In the genomic region with DNA sequence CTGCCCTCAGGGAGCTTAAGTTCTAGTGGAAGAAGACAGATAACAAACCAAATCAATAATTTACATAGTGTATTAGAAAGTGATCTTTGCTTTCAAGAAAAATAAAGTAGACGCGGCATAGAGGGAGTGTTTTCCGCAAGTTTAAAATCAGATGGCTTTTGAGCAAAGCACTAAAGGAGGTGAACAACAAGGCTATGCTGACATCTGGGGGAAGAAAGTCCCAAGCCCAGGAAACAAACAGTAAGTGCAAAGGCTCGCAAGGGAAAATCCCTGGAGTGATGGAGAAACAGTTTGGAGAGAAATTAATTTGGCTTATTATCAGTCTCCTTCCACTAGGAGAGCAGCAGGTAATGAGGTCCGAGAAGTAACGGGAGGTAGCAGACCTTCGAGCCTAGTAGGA, we compare ENCODE assay signal across 2 cellular contexts.
TF ChIP-seq lines count a peak whose summit lies in the region.

No MANE protein-coding gene starts in this region.

TF ChIP-seq in SK-N-SH, 30 proteins besides CTCF, POLR2A, EP300 and RAD21 (continued from another document):
- TF ChIP-seq, protein P1, sequence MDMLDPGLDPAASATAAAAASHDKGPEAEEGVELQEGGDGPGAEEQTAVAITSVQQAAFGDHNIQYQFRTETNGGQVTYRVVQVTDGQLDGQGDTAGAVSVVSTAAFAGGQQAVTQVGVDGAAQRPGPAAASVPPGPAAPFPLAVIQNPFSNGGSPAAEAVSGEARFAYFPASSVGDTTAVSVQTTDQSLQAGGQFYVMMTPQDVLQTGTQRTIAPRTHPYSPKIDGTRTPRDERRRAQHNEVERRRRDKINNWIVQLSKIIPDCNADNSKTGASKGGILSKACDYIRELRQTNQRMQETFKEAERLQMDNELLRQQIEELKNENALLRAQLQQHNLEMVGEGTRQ (IDR thresholded peaks at IDR 0.05; ENCODE audit: borderline replicate concordance, low read depth, low read length): no peak
- TF ChIP-seq GATA2 (CRISPR knock-in tag; IDR thresholded peaks at IDR 0.05) (no peak), MEF2A (IDR thresholded peaks at IDR 0.05; ENCODE audit: borderline replicate concordance, low read depth) (no peak)

TF ChIP-seq in SK-N-SH treated with all-trans-retinoic acid at 6 μM for 48 hours, 23 proteins besides CTCF, POLR2A, EP300 and RAD21 (continued from another document):
- TF ChIP-seq, protein P2, sequence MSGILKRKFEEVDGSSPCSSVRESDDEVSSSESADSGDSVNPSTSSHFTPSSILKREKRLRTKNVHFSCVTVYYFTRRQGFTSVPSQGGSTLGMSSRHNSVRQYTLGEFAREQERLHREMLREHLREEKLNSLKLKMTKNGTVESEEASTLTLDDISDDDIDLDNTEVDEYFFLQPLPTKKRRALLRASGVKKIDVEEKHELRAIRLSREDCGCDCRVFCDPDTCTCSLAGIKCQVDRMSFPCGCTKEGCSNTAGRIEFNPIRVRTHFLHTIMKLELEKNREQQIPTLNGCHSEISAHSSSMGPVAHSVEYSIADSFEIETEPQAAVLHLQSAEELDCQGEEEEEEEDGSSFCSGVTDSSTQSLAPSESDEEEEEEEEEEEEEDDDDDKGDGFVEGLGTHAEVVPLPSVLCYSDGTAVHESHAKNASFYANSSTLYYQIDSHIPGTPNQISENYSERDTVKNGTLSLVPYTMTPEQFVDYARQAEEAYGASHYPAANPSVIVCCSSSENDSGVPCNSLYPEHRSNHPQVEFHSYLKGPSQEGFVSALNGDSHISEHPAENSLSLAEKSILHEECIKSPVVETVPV (CRISPR knock-in tag; IDR thresholded peaks at IDR 0.05): no peak
- TF ChIP-seq BACH2 (CRISPR knock-in tag; IDR thresholded peaks at IDR 0.05; ENCODE audit: borderline replicate concordance): no peak
- TF ChIP-seq, protein P3, sequence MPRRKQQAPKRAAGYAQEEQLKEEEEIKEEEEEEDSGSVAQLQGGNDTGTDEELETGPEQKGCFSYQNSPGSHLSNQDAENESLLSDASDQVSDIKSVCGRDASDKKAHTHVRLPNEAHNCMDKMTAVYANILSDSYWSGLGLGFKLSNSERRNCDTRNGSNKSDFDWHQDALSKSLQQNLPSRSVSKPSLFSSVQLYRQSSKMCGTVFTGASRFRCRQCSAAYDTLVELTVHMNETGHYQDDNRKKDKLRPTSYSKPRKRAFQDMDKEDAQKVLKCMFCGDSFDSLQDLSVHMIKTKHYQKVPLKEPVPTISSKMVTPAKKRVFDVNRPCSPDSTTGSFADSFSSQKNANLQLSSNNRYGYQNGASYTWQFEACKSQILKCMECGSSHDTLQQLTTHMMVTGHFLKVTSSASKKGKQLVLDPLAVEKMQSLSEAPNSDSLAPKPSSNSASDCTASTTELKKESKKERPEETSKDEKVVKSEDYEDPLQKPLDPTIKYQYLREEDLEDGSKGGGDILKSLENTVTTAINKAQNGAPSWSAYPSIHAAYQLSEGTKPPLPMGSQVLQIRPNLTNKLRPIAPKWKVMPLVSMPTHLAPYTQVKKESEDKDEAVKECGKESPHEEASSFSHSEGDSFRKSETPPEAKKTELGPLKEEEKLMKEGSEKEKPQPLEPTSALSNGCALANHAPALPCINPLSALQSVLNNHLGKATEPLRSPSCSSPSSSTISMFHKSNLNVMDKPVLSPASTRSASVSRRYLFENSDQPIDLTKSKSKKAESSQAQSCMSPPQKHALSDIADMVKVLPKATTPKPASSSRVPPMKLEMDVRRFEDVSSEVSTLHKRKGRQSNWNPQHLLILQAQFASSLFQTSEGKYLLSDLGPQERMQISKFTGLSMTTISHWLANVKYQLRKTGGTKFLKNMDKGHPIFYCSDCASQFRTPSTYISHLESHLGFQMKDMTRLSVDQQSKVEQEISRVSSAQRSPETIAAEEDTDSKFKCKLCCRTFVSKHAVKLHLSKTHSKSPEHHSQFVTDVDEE (CRISPR knock-in tag; IDR thresholded peaks at IDR 0.05): no peak
- no peak for TF ChIP-seq ZNF70 (CRISPR knock-in tag; IDR thresholded peaks at IDR 0.05)
- TF ChIP-seq RARB (CRISPR knock-in tag; IDR thresholded peaks at IDR 0.05): no peak
- TF ChIP-seq ZNF565 (CRISPR knock-in tag; conservative IDR thresholded peaks at IDR 0.05; ENCODE audit: low read depth): no peak
- TF ChIP-seq ISL1 (CRISPR knock-in tag; IDR thresholded peaks at IDR 0.05): no peak
- no peak for TF ChIP-seq SNAI2 (CRISPR knock-in tag; IDR thresholded peaks at IDR 0.05)
- no peak for TF ChIP-seq GLIS3 (CRISPR knock-in tag; IDR thresholded peaks at IDR 0.05)
- TF ChIP-seq, protein P4, sequence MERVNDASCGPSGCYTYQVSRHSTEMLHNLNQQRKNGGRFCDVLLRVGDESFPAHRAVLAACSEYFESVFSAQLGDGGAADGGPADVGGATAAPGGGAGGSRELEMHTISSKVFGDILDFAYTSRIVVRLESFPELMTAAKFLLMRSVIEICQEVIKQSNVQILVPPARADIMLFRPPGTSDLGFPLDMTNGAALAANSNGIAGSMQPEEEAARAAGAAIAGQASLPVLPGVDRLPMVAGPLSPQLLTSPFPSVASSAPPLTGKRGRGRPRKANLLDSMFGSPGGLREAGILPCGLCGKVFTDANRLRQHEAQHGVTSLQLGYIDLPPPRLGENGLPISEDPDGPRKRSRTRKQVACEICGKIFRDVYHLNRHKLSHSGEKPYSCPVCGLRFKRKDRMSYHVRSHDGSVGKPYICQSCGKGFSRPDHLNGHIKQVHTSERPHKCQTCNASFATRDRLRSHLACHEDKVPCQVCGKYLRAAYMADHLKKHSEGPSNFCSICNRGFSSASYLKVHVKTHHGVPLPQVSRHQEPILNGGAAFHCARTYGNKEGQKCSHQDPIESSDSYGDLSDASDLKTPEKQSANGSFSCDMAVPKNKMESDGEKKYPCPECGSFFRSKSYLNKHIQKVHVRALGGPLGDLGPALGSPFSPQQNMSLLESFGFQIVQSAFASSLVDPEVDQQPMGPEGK (CRISPR knock-in tag; IDR thresholded peaks at IDR 0.05; ENCODE audit: borderline replicate concordance): no peak
